ENCODE assay signal across 8 cellular contexts in the genomic region with DNA sequence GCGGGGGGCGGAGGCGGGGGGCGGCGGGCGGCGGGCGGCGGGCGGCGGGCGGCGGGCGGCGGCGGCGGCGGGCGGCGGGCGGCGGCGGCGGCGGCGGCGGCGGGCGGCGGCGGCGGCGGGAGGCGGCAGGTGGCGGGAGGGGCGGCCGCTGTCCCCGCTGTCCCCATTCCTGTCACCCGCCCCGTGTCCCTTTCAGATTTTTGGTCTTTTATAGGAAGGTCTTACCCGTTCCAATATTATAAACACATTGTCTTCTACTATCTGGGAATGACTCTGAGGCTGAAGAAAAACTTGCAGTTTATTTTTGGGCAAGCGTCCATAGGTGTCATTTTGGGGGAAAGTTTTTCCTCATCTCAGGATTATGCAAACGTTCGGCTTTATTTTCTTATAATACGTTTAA. TPM values are rescaled to one million over a fixed set of nuclear protein-coding genes. Genes with fewer than 3 reads are reported as not detected.
A peak's percentile ranks its signal among the peaks of the same experiment; 100 is the strongest.
DNase-seq lines count a peak whose midpoint lies in the region; ATAC-seq and TF ChIP-seq lines count a peak whose summit lies in the region.

No MANE protein-coding gene starts in this region.

- H3K9me3 Mint-ChIP-seq in activated T-cell treated with anti-CD3 and anti-CD28 coated beads, Interleukin-2, amount 50 U/mL, for 72 hours = no peaks in the 10 kb centered on the region

- H3K4me3 ChIP-seq in DND-41 (ENCODE audit: low read depth in 1 of 2, low read length in 2 of 2) = peak overlapping the region; percentile 47 to 67; a peak in 3 of 4 replicates
- H3K4me3 ChIP-seq in HUES64 (ENCODE audit: low read length) = peak overlapping the region; percentile 80
- peak overlapping the region; percentile 57; the same call in 1 of the 2 replicates for H3K4me3 ChIP-seq in iPS DF 6.9 (ENCODE audit: low read length)
- peak overlapping the region in 7 of 8 donors; percentile 28 to 96 (median 37) for H3K4me3 ChIP-seq in spleen

- peak overlapping the region; percentile 78 to 92 for H3K4me3 Mint-ChIP-seq in activated T-cell treated with anti-CD3 and anti-CD28 coated beads, Interleukin-2, amount 50 U/mL, for 72 hours

- H3K9ac ChIP-seq in DND-41 (ENCODE audit: low read depth, low read length) = peak overlapping the region; percentile 62
- H3K9ac ChIP-seq in HUES64 (ENCODE audit: low read depth, low read length) = peak overlapping the region; percentile 74; the same call in 1 of the 2 replicates

- H3K9me3 ChIP-seq in DND-41 (ENCODE audit: insufficient read depth, low read length, severe bottlenecking) (no peaks in the 10 kb centered on the region), HUES64 (ENCODE audit: insufficient read depth, low read depth, low read length) (no peaks in the 10 kb centered on the region), iPS DF 6.9 (ENCODE audit: control insufficient read depth, insufficient read depth, low read length) (no peaks in the 10 kb centered on the region), spleen (no peaks in the 10 kb centered on the region)

- peaks cover 18% of the 10 kb centered on the region for H3K4me1 ChIP-seq in DND-41 (ENCODE audit: insufficient read depth, low read length)
- H3K4me1 ChIP-seq in HUES64 (ENCODE audit: insufficient read depth, low read length) = no peaks in the 10 kb centered on the region
- H3K4me1 ChIP-seq in iPS DF 6.9 (ENCODE audit: control insufficient read depth, insufficient read depth, low read length) = no peaks in the 10 kb centered on the region
- H3K4me1 ChIP-seq in spleen = peaks cover 0 to 15% (median 12%) of the 10 kb centered on the region in 6 donors

- intact Hi-C loops in spleen (cut with DNase I; ENCODE audit: low total_unique reads) = loop anchor here (5.0 kb wide), 1 partner anchor 70 kb away; no protein-coding TSS in a partner anchor

- TF ChIP-seq CTCF in DND-41 (IDR thresholded peaks at IDR 0.05; ENCODE audit: borderline replicate concordance, extremely low read depth, low read length, poor library complexity, severe bottlenecking) (no peak), spleen (IDR thresholded peaks at IDR 0.05 in 8 of 11, conservative IDR thresholded peaks at IDR 0.05 in 3 of 11) (no peak)

- H3K27me3 ChIP-seq in DND-41 (ENCODE audit: insufficient read depth, low read length, poor library complexity) = no peaks in the 10 kb centered on the region
- no peaks in the 10 kb centered on the region for H3K27me3 ChIP-seq in HUES64 (ENCODE audit: insufficient read depth, low read length)
- H3K27me3 ChIP-seq in iPS DF 6.9 (ENCODE audit: control insufficient read depth, insufficient read depth, low read length) = no peaks in the 10 kb centered on the region
- no peaks in the 10 kb centered on the region for H3K27me3 ChIP-seq in spleen (replicated peaks in 1 of 7)

- H3K36me3 Mint-ChIP-seq in activated T-cell treated with anti-CD3 and anti-CD28 coated beads, Interleukin-2, amount 50 U/mL, for 72 hours (ENCODE audit: insufficient read depth in 2 of 2) = no peaks in the 10 kb centered on the region

- peak overlapping the region; percentile 92 for H3K27ac Mint-ChIP-seq in activated T-cell treated with anti-CD3 and anti-CD28 coated beads, Interleukin-2, amount 50 U/mL, for 72 hours

- H3K27ac ChIP-seq in DND-41 (ENCODE audit: low read length) = peak overlapping the region; percentile 82
- peak overlapping the region; percentile 18; the same call in 1 of the 2 replicates for H3K27ac ChIP-seq in HUES64 (ENCODE audit: low read depth, low read length)
- H3K27ac ChIP-seq in iPS DF 6.9 (ENCODE audit: low read length) = no peak overlapping the region
- H3K27ac ChIP-seq in spleen = peak overlapping the region in 6 of 8 donors; percentile 38 to 97 (median 56)

- H2AFZ ChIP-seq in DND-41 (ENCODE audit: low read depth, low read length) = peak overlapping the region; percentile 94

- ATAC-seq in DND-41 (ENCODE audit: insufficient read depth, low read depth) (peak; percentile 15; the same call in 2 of the 3 replicates), HG02885 (IDR thresholded peaks at IDR 0.05; ENCODE audit: poor library complexity, unreplicated experiment) (no peak)
- ATAC-seq in activated T-cell treated with anti-CD3 and anti-CD28 coated beads, Interleukin-2, amount 50 U/mL, for 72 hours (replicated peaks in 1 of 2) = peak in 1 of 2 donors; percentile 4

- no peak for TF ChIP-seq POLR2A in spleen (IDR thresholded peaks at IDR 0.05)

- under 1% methylated on average over 24 of the region's 45 CpGs for WGBS in HUES64
- no CpG with 5 or more reads among the region's 45 CpGs for WGBS in iPS DF 6.9 (ENCODE audit: insufficient coverage, insufficient read length)
- 1 to 2% (median 1%) methylated on average over 8 to 27 of the region's 45 CpGs for WGBS in spleen, 5 donors

- H4K20me1 ChIP-seq in DND-41 (ENCODE audit: insufficient read depth, low read length) = no peaks in the 10 kb centered on the region

- peaks cover 6% of the 10 kb centered on the region for H3K79me2 ChIP-seq in DND-41 (ENCODE audit: insufficient read depth, low read length)

- H3K4me1 Mint-ChIP-seq in activated T-cell treated with anti-CD3 and anti-CD28 coated beads, Interleukin-2, amount 50 U/mL, for 72 hours (ENCODE audit: low read depth) = peaks cover 7% of the 10 kb centered on the region

- DNase-seq in DND-41 (peak; percentile 20), iPS DF 6.9 (ENCODE audit: low read depth, low spot score) (no peak), spleen (no peak), AG08395 (ENCODE audit: low spot score) (no peak)
- peak in 1 of 2 donors; percentile 15 for DNase-seq in activated T-cell treated with anti-CD3 and anti-CD28 coated beads, Interleukin-2, amount 50 U/mL, for 72 hours
- DNase-seq in NK-92 treated with Interleukin-12 subunit alpha and Interleukin-12 subunit beta, amount 100 ng/mL, for 24 hours (lab: John Stamatoyannopoulos, UW) = no peak

- no peaks in the 10 kb centered on the region for H3K27me3 Mint-ChIP-seq in activated T-cell treated with anti-CD3 and anti-CD28 coated beads, Interleukin-2, amount 50 U/mL, for 72 hours (ENCODE audit: low read depth)

- peak overlapping the region; percentile 77 for H3K4me2 ChIP-seq in DND-41 (ENCODE audit: insufficient read depth, low read length)

- H3K36me3 ChIP-seq in DND-41 (ENCODE audit: insufficient read depth, low read length) (no peaks in the 10 kb centered on the region), HUES64 (ENCODE audit: insufficient read depth, low read length) (no peaks in the 10 kb centered on the region), iPS DF 6.9 (ENCODE audit: control insufficient read depth, insufficient read depth, low read length) (no peaks in the 10 kb centered on the region), spleen (no peaks in the 10 kb centered on the region)

RNA-seq across cellular contexts. Expression of a gene that starts 0.5 kb away (rescaled TPM):
- 3.3 TPM for polyA plus RNA-seq in HUES64 (2013, experiment 1 of 2)
- polyA plus RNA-seq in HUES64 (2013, experiment 2 of 2) = 3.2 TPM
- total RNA-seq in activated T-cell treated with anti-CD3 and anti-CD28 coated beads, Interleukin-2, amount 50 U/mL, for 72 hours = 1 to 10 TPM; 2.0 TPM
- 1 to 10 TPM; 2.0 to 6.2 (median 3.5) TPM for total RNA-seq in spleen
- 1 to 10 TPM in 1 of 3 donors, under 1 TPM in 2; 0.38 to 1.0 (median 0.74) TPM for polyA plus RNA-seq in spleen

RNA-seq across cellular contexts. Expression of a gene that starts 25.2 kb away (rescaled TPM):
- not detected for polyA plus RNA-seq in HUES64 (2013, experiment 1 of 2)
- polyA plus RNA-seq in HUES64 (2013, experiment 2 of 2) = not detected
- not detected for total RNA-seq in activated T-cell treated with anti-CD3 and anti-CD28 coated beads, Interleukin-2, amount 50 U/mL, for 72 hours
- under 1 TPM in 2 of 7 donors, not detected in 5; 0.09 to 0.20 TPM for total RNA-seq in spleen
- polyA plus RNA-seq in spleen = not detected
